21 cellular contexts compared by ENCODE assay signal in the genomic region with DNA sequence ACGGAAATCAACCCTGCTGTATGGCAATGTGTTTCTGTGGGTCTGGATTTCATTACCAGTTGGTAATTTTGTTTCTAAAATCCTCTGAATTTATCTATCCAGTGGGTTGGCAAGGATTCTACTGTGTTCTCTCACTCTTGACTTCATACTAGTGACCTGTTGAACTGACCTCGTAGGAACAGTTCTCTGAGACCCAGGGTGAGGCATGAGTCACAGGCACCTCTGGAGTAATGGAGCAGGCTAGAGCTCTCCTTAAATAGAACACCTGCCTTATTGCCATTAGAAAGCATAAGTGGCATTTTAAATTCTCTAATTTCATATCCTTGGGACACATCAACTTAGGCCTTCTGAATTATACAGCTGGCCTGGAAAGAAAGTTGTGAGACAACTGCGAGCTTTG.
"Had no signal": no experiment of that assay in that cellular context is flagged by ENCODE, and none has a peak within 500 bp of the region (broad histone marks: within the 10 kb centered on the region; RNA-seq: fewer than 3 reads in every experiment).

No MANE protein-coding gene starts in this region.

- DNase-seq: activated CD4-positive, alpha-beta T cell treated with anti-CD3 and anti-CD28 coated beads, Interleukin-2, amount 10 ng/mL, durations not matched to agents 7 days and 5 days; activated CD4-positive, CD25-positive, alpha-beta regulatory T cell treated with anti-CD3 and anti-CD28 coated beads, Interleukin-2, amount 50 U/mL, for 72 hours; activated CD8-positive, alpha-beta T cell treated with anti-CD3 and anti-CD28 coated beads for 36 hours; activated gamma-delta T cell; activated naive CD4-positive, alpha-beta T cell treated with anti-CD3 and anti-CD28 coated beads, Interleukin-2, amount 50 U/mL, for 16 hours; activated naive CD8-positive, alpha-beta T cell treated with anti-CD3 and anti-CD28 coated beads, Interleukin-2, amount 50 U/mL, for 24 hours; cortex of kidney; endodermal cell; foreskin keratinocyte; left colon; mesenchymal stem cell; occipital lobe; right lobe of liver; stimulated activated CD4-positive, alpha-beta T cell treated with anti-CD3 and anti-CD28 coated beads, Interleukin-15, amount 100 ng/mL, for 24 hours; stomach; transverse colon; uterus; WERI-Rb-1 had no signal

- H3K4me3 ChIP-seq: cardiac muscle cell, right lobe of liver, smooth muscle cell, stomach, suprapubic skin, transverse colon, uterus had no signal
